ENCODE assay signal across 8 cellular contexts in the genomic region with DNA sequence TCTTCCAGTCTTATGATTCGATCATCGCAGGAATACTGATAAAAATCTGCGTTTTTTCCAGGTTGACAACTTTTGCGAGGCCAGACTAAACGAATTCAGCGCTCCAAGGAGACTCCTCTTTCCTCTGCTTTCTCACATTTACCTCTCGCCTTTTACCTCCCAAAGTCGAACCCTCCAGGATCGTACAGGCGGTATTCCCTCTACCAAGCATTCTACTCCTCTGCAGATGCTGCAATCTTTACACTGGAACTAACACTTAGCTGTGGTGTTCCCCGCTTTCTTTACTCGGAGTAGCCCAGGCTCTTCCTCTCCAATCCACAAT. TPM values are rescaled to one million over a fixed set of nuclear protein-coding genes. Genes with fewer than 3 reads are reported as not detected.
A peak's percentile ranks its signal among the peaks of the same experiment; 100 is the strongest.
DNase-seq lines count a peak whose midpoint lies in the region; ATAC-seq and TF ChIP-seq lines count a peak whose summit lies in the region.

No MANE protein-coding gene starts in this region.

- H3K9me2 ChIP-seq in Karpas-422 (replicated peaks; ENCODE audit: insufficient read depth, low read length) (no peaks in the 10 kb centered on the region), neural cell (ENCODE audit: insufficient read depth, low read length) (no peaks in the 10 kb centered on the region)

- H3K9me3 ChIP-seq in Karpas-422 (ENCODE audit: low read length) = no peaks in the 10 kb centered on the region
- no peaks in the 10 kb centered on the region for H3K9me3 ChIP-seq in neural cell (ENCODE audit: low read length)

- intact Hi-C loops in dorsolateral prefrontal cortex (cut with DNase I) = loop anchor here (2.0 to 10.0 kb wide), 4 partner anchors 64 to 907 kb away; a partner anchor contains a TSS

- peak overlapping the region; percentile 99 for H3K4me2 ChIP-seq in Karpas-422 (ENCODE audit: low read depth, low read length, poor library complexity, severe bottlenecking)
- H3K4me2 ChIP-seq in neural cell (ENCODE audit: low read length) = peak overlapping the region; percentile 88

- peak overlapping the region; percentile 86 for H3K9ac ChIP-seq in Karpas-422 (ENCODE audit: low read length)
- H3K9ac ChIP-seq in neural cell (ENCODE audit: low read length) = peak overlapping the region; percentile 80

- H4K20me1 ChIP-seq in Karpas-422 (ENCODE audit: insufficient read depth, low read depth, low read length) (peaks cover 15% of the 10 kb centered on the region; the same call in 1 of the 2 replicates), neural cell (ENCODE audit: insufficient read depth) (no peaks in the 10 kb centered on the region)

- no peak for TF ChIP-seq RAD21 in neural cell (conservative IDR thresholded peaks at IDR 0.05)

- H3K4me3 ChIP-seq in ACC112 (ENCODE audit: low read depth, low read length) (peak overlapping the region; percentile 92), Karpas-422 (ENCODE audit: low read length) (peak overlapping the region; percentile 91), dorsolateral prefrontal cortex (peak overlapping the region; percentile 50 to 100 (median 91)), neural cell (ENCODE audit: low read length) (peak overlapping the region; percentile 100)

- no peaks in the 10 kb centered on the region for H3F3A ChIP-seq in neural cell (ENCODE audit: insufficient read depth, low read length, poor library complexity, severe bottlenecking)

- H3K79me2 ChIP-seq in ACC112 (ENCODE audit: control insufficient read depth, insufficient read depth, low read length, unreplicated experiment) (peaks cover 86% of the 10 kb centered on the region), Karpas-422 (ENCODE audit: low read length) (peaks cover 92% of the 10 kb centered on the region), neural cell (replicated peaks; ENCODE audit: insufficient read depth, low read length) (peaks cover 46% of the 10 kb centered on the region)

- H3K36me3 ChIP-seq in ACC112 (ENCODE audit: insufficient read depth, low read length) (peaks cover 9% of the 10 kb centered on the region; the same call in 1 of the 2 replicates), Karpas-422 (ENCODE audit: insufficient read depth, low read length) (peaks cover 24% of the 10 kb centered on the region), neural cell (ENCODE audit: insufficient read depth, low read length) (no peaks in the 10 kb centered on the region)

- H2AFZ ChIP-seq in ACC112 (ENCODE audit: low read length, unreplicated experiment) = peak overlapping the region; percentile 97
- peak overlapping the region; percentile 15 for H2AFZ ChIP-seq in Karpas-422 (ENCODE audit: low read length)
- H2AFZ ChIP-seq in neural cell (ENCODE audit: low read depth, low read length) = peak overlapping the region; percentile 100

- no peak for TF ChIP-seq EP300 in neural cell (conservative IDR thresholded peaks at IDR 0.05; ENCODE audit: poor library complexity, severe bottlenecking)

- peak; percentile 3 for ATAC-seq in GM19455 (IDR thresholded peaks at IDR 0.05; ENCODE audit: unreplicated experiment)

- no peak for DNase-seq in Karpas-422
- DNase-seq in dorsolateral prefrontal cortex = no peak
- no peak for DNase-seq in stimulated activated CD4-positive, alpha-beta T cell treated with anti-CD3 and anti-CD28 coated beads, Interleukin-1b, Interleukin-23, amount 100 ng/mL, for 48 hours
- DNase-seq in iPS-NIHi11 (ENCODE audit: low spot score) = no peak
- no peak for DNase-seq in activated CD8-positive, alpha-beta memory T cell treated with anti-CD3 and anti-CD28 coated beads, Interleukin-2, amount 50 U/mL, for 4 hours

- no peak for TF ChIP-seq CTCF in dorsolateral prefrontal cortex (IDR thresholded peaks at IDR 0.05 in 54 of 56, conservative IDR thresholded peaks at IDR 0.05 in 2 of 56; ENCODE audit: low read depth in 1 of 56, partially characterized antibody in 56 of 56)
- TF ChIP-seq CTCF in neural cell (IDR thresholded peaks at IDR 0.05; ENCODE audit: poor library complexity, severe bottlenecking) = no peak

- peak overlapping the region; percentile 89 for H3K27ac ChIP-seq in ACC112 (ENCODE audit: low read depth, low read length)
- peak overlapping the region; percentile 78 for H3K27ac ChIP-seq in Karpas-422 (ENCODE audit: low read length)
- peak overlapping the region in 58 of 59 donors; percentile 63 to 100 (median 96) for H3K27ac ChIP-seq in dorsolateral prefrontal cortex
- H3K27ac ChIP-seq in neural cell (ENCODE audit: low read length) = peak overlapping the region; percentile 74

- H3K4me1 ChIP-seq in ACC112 (ENCODE audit: control insufficient read depth, insufficient read depth, low read length, unreplicated experiment) (peaks cover 32% of the 10 kb centered on the region), Karpas-422 (ENCODE audit: low read length) (peaks cover 31% of the 10 kb centered on the region)

- no peaks in the 10 kb centered on the region for H3K27me3 ChIP-seq in ACC112 (ENCODE audit: insufficient read depth, low read length)
- H3K27me3 ChIP-seq in Karpas-422 (ENCODE audit: low read length) = no peaks in the 10 kb centered on the region
- H3K27me3 ChIP-seq in dorsolateral prefrontal cortex = no peaks in the 10 kb centered on the region
- no peaks in the 10 kb centered on the region for H3K27me3 ChIP-seq in neural cell (ENCODE audit: insufficient read depth, low read depth, low read length)

TF ChIP-seq in neural cell, 6 proteins besides CTCF, POLR2A, EP300 and RAD21:
- TF ChIP-seq TAF1 (IDR thresholded peaks at IDR 0.05; ENCODE audit: low read depth) (no peak), POLR2AphosphoS5 (IDR thresholded peaks at IDR 0.05) (no peak), EZH2 (IDR thresholded peaks at IDR 0.05; ENCODE audit: borderline replicate concordance, insufficient read depth, low read length, poor library complexity, severe bottlenecking) (no peak), MXI1 (conservative IDR thresholded peaks at IDR 0.05; ENCODE audit: poor library complexity, severe bottlenecking) (no peak), SMC3 (conservative IDR thresholded peaks at IDR 0.05; ENCODE audit: poor library complexity) (no peak)
- TF ChIP-seq, protein P1, sequence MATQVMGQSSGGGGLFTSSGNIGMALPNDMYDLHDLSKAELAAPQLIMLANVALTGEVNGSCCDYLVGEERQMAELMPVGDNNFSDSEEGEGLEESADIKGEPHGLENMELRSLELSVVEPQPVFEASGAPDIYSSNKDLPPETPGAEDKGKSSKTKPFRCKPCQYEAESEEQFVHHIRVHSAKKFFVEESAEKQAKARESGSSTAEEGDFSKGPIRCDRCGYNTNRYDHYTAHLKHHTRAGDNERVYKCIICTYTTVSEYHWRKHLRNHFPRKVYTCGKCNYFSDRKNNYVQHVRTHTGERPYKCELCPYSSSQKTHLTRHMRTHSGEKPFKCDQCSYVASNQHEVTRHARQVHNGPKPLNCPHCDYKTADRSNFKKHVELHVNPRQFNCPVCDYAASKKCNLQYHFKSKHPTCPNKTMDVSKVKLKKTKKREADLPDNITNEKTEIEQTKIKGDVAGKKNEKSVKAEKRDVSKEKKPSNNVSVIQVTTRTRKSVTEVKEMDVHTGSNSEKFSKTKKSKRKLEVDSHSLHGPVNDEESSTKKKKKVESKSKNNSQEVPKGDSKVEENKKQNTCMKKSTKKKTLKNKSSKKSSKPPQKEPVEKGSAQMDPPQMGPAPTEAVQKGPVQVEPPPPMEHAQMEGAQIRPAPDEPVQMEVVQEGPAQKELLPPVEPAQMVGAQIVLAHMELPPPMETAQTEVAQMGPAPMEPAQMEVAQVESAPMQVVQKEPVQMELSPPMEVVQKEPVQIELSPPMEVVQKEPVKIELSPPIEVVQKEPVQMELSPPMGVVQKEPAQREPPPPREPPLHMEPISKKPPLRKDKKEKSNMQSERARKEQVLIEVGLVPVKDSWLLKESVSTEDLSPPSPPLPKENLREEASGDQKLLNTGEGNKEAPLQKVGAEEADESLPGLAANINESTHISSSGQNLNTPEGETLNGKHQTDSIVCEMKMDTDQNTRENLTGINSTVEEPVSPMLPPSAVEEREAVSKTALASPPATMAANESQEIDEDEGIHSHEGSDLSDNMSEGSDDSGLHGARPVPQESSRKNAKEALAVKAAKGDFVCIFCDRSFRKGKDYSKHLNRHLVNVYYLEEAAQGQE (IDR thresholded peaks at IDR 0.05; ENCODE audit: borderline replicate concordance) = no peak

RNA-seq across cellular contexts. Expression of a gene that starts 0.4 kb away (rescaled TPM):
- total RNA-seq in Karpas-422 (2014; rRNA removed; shearing (Covaris generic); ENCODE audit: low replicate concordance) = 73.2 and 96.9 TPM in 2 replicates
- total RNA-seq in dorsolateral prefrontal cortex = 10 to 100 TPM; 19.1 to 48.8 (median 33.7) TPM
- 33.9 and 44.2 TPM in 2 replicates for polyA plus RNA-seq in neural cell
- 22.9 and 32.9 TPM in 2 replicates for polyA minus RNA-seq in neural cell

RNA-seq across cellular contexts. Expression of a gene that starts 0.7 kb away (rescaled TPM):
- 82.9 and 138 TPM in 2 replicates for total RNA-seq in Karpas-422 (2014; rRNA removed; shearing (Covaris generic); ENCODE audit: low replicate concordance)
- total RNA-seq in dorsolateral prefrontal cortex = 10 to 100 TPM; 32.1 to 76.3 (median 54.4) TPM
- polyA plus RNA-seq in neural cell = 104 and 110 TPM in 2 replicates
- polyA minus RNA-seq in neural cell = 117 and 122 TPM in 2 replicates

Comparison
In these comparisons a context has a peak if more than half of its experiments do, and no peak if none do; other contexts are left out.
1. H2AFZ ChIP-seq: peak in every context shown above with its lines; median percentile 100 in neural cell; 97 in ACC112; 15 in Karpas-422.